Comparison of ENCODE assay signal across 8 cellular contexts in the genomic region with DNA sequence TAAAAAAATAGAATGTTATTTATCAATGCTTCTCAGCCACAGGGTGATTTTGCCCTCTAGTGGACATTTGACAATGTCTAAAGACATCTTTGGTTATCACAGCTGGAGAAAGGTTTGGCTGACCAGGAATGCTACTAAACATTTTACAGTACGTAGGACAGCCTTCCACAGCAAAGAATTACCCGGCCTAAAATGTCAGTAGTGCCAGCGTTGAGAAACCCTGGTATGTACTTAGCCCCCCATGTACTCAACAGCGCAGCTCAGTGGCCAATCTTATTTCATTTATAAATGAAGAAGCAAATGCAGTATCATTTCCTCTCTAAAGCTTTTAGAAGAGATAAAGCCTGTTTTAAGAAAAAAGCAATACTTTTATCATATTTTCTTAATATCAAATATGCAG. TPM values are rescaled to one million over a fixed set of nuclear protein-coding genes. Genes with fewer than 3 reads are reported as not detected.
A peak's percentile ranks its signal among the peaks of the same experiment; 100 is the strongest.
DNase-seq lines count a peak whose midpoint lies in the region; ATAC-seq, FAIRE-seq and TF ChIP-seq lines count a peak whose summit lies in the region.

No MANE protein-coding gene starts in this region.

- H3K27ac ChIP-seq in A673 (ENCODE audit: low read depth, low read length, poor library complexity, severe bottlenecking) (no peak overlapping the region), heart right ventricle (peak overlapping the region in 2 of 10 donors; percentile 3 to 6), small intestine (ENCODE audit: low read depth in 1 of 2, low read length in 1 of 2) (no peak overlapping the region)

- no TSS peak for BruUV-seq in A673 (replicated peaks; lab: Mats Ljungman, UMichigan)

- 14 to 19% methylated on average over 4 of the region's 4 CpGs for WGBS in heart right ventricle, 2 donors
- WGBS in small intestine, 3 donors: 6 to 10% (median 8%) methylated on average over 4 of the region's 4 CpGs

- H3K27me3 Mint-ChIP-seq in activated naive CD4-positive, alpha-beta T cell treated with anti-CD3 and anti-CD28 coated beads for 36 hours (ENCODE audit: low read depth): no peaks in the 10 kb centered on the region

- H3K4me1 Mint-ChIP-seq in activated naive CD4-positive, alpha-beta T cell treated with anti-CD3 and anti-CD28 coated beads for 36 hours (ENCODE audit: low read depth): peaks cover 61% of the 10 kb centered on the region

- intact Hi-C loops in A673 (cut with micrococcal nuclease; ENCODE audit: unreplicated experiment): loop anchor here (5.0 kb wide), 2 partner anchors 36 to 66 kb away; no protein-coding TSS in a partner anchor
- intact Hi-C loops in activated naive CD4-positive, alpha-beta T cell treated with anti-CD3 and anti-CD28 coated beads for 36 hours (cut with micrococcal nuclease): no loop called here
- intact Hi-C loops in heart right ventricle (cut with DNase I): loop anchor here in 4 of 10 donors (5.0 to 10.0 kb wide), 4 partner anchors 36 to 64 kb away; no protein-coding TSS in a partner anchor

- H3K9me3 ChIP-seq in A673 (ENCODE audit: low read depth, low read length, poor library complexity, severe bottlenecking) (no peaks in the 10 kb centered on the region), heart right ventricle (no peaks in the 10 kb centered on the region), small intestine (ENCODE audit: control insufficient read depth, low read depth) (no peaks in the 10 kb centered on the region)

- H3K27me3 ChIP-seq in A673 (replicated peaks; ENCODE audit: insufficient read depth, low read depth, low read length, poor library complexity) (no peaks in the 10 kb centered on the region), heart right ventricle (no peaks in the 10 kb centered on the region), small intestine (ENCODE audit: control insufficient read depth in 2 of 2, insufficient read depth in 2 of 2, low read length in 2 of 2) (no peaks in the 10 kb centered on the region)

- H3K36me3 ChIP-seq in A673 (ENCODE audit: insufficient read depth, low read length, poor library complexity, severe bottlenecking): no peaks in the 10 kb centered on the region
- H3K36me3 ChIP-seq in heart right ventricle: peaks cover 0 to 3% (median 0%) of the 10 kb centered on the region in 9 donors
- H3K36me3 ChIP-seq in small intestine (ENCODE audit: control insufficient read depth in 2 of 2, insufficient read depth in 2 of 2, low read length in 2 of 2): no peaks in the 10 kb centered on the region

- FAIRE-seq in small intestine (lab: Jason Lieb, UNC): no peak

- H3K27ac Mint-ChIP-seq in activated naive CD4-positive, alpha-beta T cell treated with anti-CD3 and anti-CD28 coated beads for 36 hours: peak overlapping the region; percentile 56

- H3K36me3 Mint-ChIP-seq in activated naive CD4-positive, alpha-beta T cell treated with anti-CD3 and anti-CD28 coated beads for 36 hours (ENCODE audit: low read depth): peaks cover 6% of the 10 kb centered on the region

- TF ChIP-seq CTCF in A673 (conservative IDR thresholded peaks at IDR 0.05; ENCODE audit: low read depth, low read length): peak; percentile 87
- peak; percentile 69 for TF ChIP-seq CTCF in GM12873 (IDR thresholded peaks at IDR 0.05; ENCODE audit: insufficient read depth, low read depth, low read length, missing control alignments)
- TF ChIP-seq CTCF in heart right ventricle (IDR thresholded peaks at IDR 0.05): peak in 8 of 9 donors; percentile 33 to 71 (median 62)

- CTCF ChIA-PET in A673 (lab: Charles Lee): interaction anchor here (0.6 to 1.2 kb wide), 5 partner anchors 81 to 633 kb away, joined by 3 to 5 read pairs (median 3); no protein-coding TSS in a partner anchor
- CTCF ChIA-PET in activated naive CD4-positive, alpha-beta T cell treated with anti-CD3 and anti-CD28 coated beads for 36 hours (lab: Charles Lee): interaction anchor here (0.6 to 5.4 kb wide), 24 partner anchors 9 to 1532 kb away, joined by 3 to 44 read pairs (median 4); no protein-coding TSS in a partner anchor

- H3K4me1 ChIP-seq in A673 (ENCODE audit: insufficient read depth, low read length, poor library complexity, severe bottlenecking) (peaks cover 31% of the 10 kb centered on the region), heart right ventricle (peaks cover 7 to 92% (median 83%) of the 10 kb centered on the region in 9 donors), small intestine (ENCODE audit: control insufficient read depth in 2 of 2, insufficient read depth in 1 of 2, low read depth in 1 of 2, low read length in 1 of 2) (peaks cover 2 to 13% of the 10 kb centered on the region in 2 donors)

- H3K9me3 Mint-ChIP-seq in activated naive CD4-positive, alpha-beta T cell treated with anti-CD3 and anti-CD28 coated beads for 36 hours: no peaks in the 10 kb centered on the region

- ATAC-seq in heart right ventricle: peak in 2 of 8 donors; percentile 15 to 17
- ATAC-seq in HG02571 (IDR thresholded peaks at IDR 0.05; ENCODE audit: unreplicated experiment): no peak

- DNase-seq in A673 (ENCODE audit: low spot score) (peak; percentile 74), NCI-H82 treated with DMSO at 0.1 percent for 48 hours (lab: John Stamatoyannopoulos, UW; ENCODE audit: unreplicated experiment) (peak; percentile 12), heart right ventricle (no peak), small intestine (peak; percentile 44), SKM-1 (lab: John Stamatoyannopoulos, UW; ENCODE audit: unreplicated experiment) (no peak)
- peak; percentile 64 for DNase-seq in activated naive CD4-positive, alpha-beta T cell treated with anti-CD3 and anti-CD28 coated beads for 36 hours

- H3K4me3 ChIP-seq in A673 (ENCODE audit: low read depth, low read length, poor library complexity, severe bottlenecking) (no peak overlapping the region), heart right ventricle (no peak overlapping the region), small intestine (ENCODE audit: low read depth in 1 of 2, low read length in 2 of 2) (no peak overlapping the region)

- POLR2A ChIA-PET in A673 (lab: Charles Lee; ENCODE audit: low non-redundant PET): no interaction called here

- H3K4me3 Mint-ChIP-seq in activated naive CD4-positive, alpha-beta T cell treated with anti-CD3 and anti-CD28 coated beads for 36 hours: no peak overlapping the region

RNA-seq across cellular contexts. Expression of gene MARK3, which starts 5.8 kb away (rescaled TPM):
- total RNA-seq in A673 (2021) (94.4 and 101 TPM in 2 replicates), heart right ventricle (100 to 1,000 TPM in 3 of 10 donors, 10 to 100 TPM in 7; 62.3 to 246 (median 72.6) TPM)
- 10 to 100 TPM; 62.2 to 64.7 TPM for total RNA-seq in activated naive CD4-positive, alpha-beta T cell treated with anti-CD3 and anti-CD28 coated beads for 36 hours
- polyA plus RNA-seq in heart right ventricle (100 to 1,000 TPM in 1 of 2 donors, 10 to 100 TPM in 1; 85.4 to 136 TPM), small intestine (10 to 100 TPM; 37.7 to 67.8 (median 62.4) TPM)

RNA-seq across cellular contexts. Expression of gene EIF5, which starts 57.0 kb away (rescaled TPM):
- 416 and 446 TPM in 2 replicates for total RNA-seq in A673 (2021)
- total RNA-seq in activated naive CD4-positive, alpha-beta T cell treated with anti-CD3 and anti-CD28 coated beads for 36 hours: 100 to 1,000 TPM; 117 to 121 TPM
- total RNA-seq in heart right ventricle: 100 to 1,000 TPM; 163 to 323 (median 243) TPM
- polyA plus RNA-seq in heart right ventricle: 100 to 1,000 TPM in 1 of 2 donors, 10 to 100 TPM in 1; 56.7 to 125 TPM
- 100 to 1,000 TPM in 1 of 3 donors, 10 to 100 TPM in 2; 80.5 to 148 (median 82.3) TPM for polyA plus RNA-seq in small intestine

Comparison
In these comparisons a context has a peak if more than half of its experiments do, and no peak if none do; other contexts are left out.
1. DNase-seq: peak in A673 (single experiment), NCI-H82 treated with DMSO at 0.1 percent for 48 hours (single experiment), activated naive CD4-positive, alpha-beta T cell treated with anti-CD3 and anti-CD28 coated beads for 36 hours (single experiment) and small intestine (single experiment); none in heart right ventricle (0 of 2) and SKM-1 (single experiment).
2. Peak in every context shown above with its lines, with median percentiles within 50 percentile points of each other: CTCF ChIP-seq.